9 cellular contexts compared by ENCODE assay signal in genomic region chr7:45575501-45576248, GRCh38. TPM values are rescaled to one million over a fixed set of nuclear protein-coding genes. Genes with fewer than 3 reads are reported as not detected.
DNase-seq lines count a peak whose midpoint lies in the region; ATAC-seq, FAIRE-seq and TF ChIP-seq lines count a peak whose summit lies in the region.
"Had no signal": no experiment of that assay in that cellular context is flagged by ENCODE, and none has a peak within 500 bp of the region (broad histone marks: within the 10 kb centered on the region; RNA-seq: fewer than 3 reads in every experiment).

No MANE protein-coding gene starts in this region.

- peaks cover 26% of the 10 kb centered on the region; the same call in 1 of the 2 replicates for H3K4me1 ChIP-seq in HUES48 (ENCODE audit: control insufficient read depth, insufficient read depth, low read length)
- no peaks in the 10 kb centered on the region for H3K4me1 ChIP-seq in osteoblast (ENCODE audit: insufficient read depth, low read length)

- peak overlapping the region; percentile 89 for H3K4me3 Mint-ChIP-seq in glutamatergic neuron (ENCODE audit: unreplicated experiment)

- H3K36me3 Mint-ChIP-seq in glutamatergic neuron (ENCODE audit: unreplicated experiment): no peaks in the 10 kb centered on the region

- no peak overlapping the region for H2AFZ ChIP-seq in osteoblast (ENCODE audit: low read length)

- peak; percentile 67 for DNase-seq in COLO668 (lab: John Stamatoyannopoulos, UW; ENCODE audit: unreplicated experiment)
- no peak for DNase-seq in glutamatergic neuron
- peak; percentile 83 for DNase-seq in osteoblast (ENCODE audit: insufficient read length, low spot score, missing footprints)
- DNase-seq in NCI-H1105 (lab: John Stamatoyannopoulos, UW): no peak
- no peak for DNase-seq in MV-4-11 (lab: John Stamatoyannopoulos, UW)
- no peak for DNase-seq in GM19239 (ENCODE audit: insufficient read length, low spot score)

- peaks cover 11% of the 10 kb centered on the region for H3K27me3 Mint-ChIP-seq in glutamatergic neuron (ENCODE audit: unreplicated experiment)

- H3K9me3 ChIP-seq in HUES48 (ENCODE audit: control insufficient read depth, insufficient read depth, low read length) (no peaks in the 10 kb centered on the region), osteoblast (ENCODE audit: low read depth, low read length) (no peaks in the 10 kb centered on the region)

- no peak overlapping the region for H3K4me2 ChIP-seq in osteoblast (ENCODE audit: insufficient read depth, low read length)

- H3K27ac ChIP-seq in HUES48 (ENCODE audit: low read depth, low read length) (no peak overlapping the region), osteoblast (ENCODE audit: low read depth, low read length) (no peak overlapping the region)

- H3K4me1 Mint-ChIP-seq in glutamatergic neuron (ENCODE audit: low read depth, unreplicated experiment): peaks cover 22% of the 10 kb centered on the region

- no peaks in the 10 kb centered on the region; the same call in 1 of the 2 replicates for H3K36me3 ChIP-seq in HUES48 (ENCODE audit: control insufficient read depth, insufficient read depth, low read length)
- no peaks in the 10 kb centered on the region for H3K36me3 ChIP-seq in osteoblast (ENCODE audit: insufficient read depth, low read length)

- TF ChIP-seq CTCF in glutamatergic neuron (IDR thresholded peaks at IDR 0.05; ENCODE audit: partially characterized antibody, unreplicated experiment) (no peak), osteoblast (IDR thresholded peaks at IDR 0.05; ENCODE audit: extremely low read depth, low read depth, low read length) (no peak)

- H3K79me2 ChIP-seq in osteoblast (ENCODE audit: insufficient read depth, low read length): no peaks in the 10 kb centered on the region

- no peak for FAIRE-seq in GM19239 (lab: Jason Lieb, UNC)

- peaks cover 45% of the 10 kb centered on the region for H3K27me3 ChIP-seq in HUES48 (ENCODE audit: control insufficient read depth, insufficient read depth, low read length)
- H3K27me3 ChIP-seq in osteoblast (ENCODE audit: insufficient read depth, low read length): peaks cover 53% of the 10 kb centered on the region

- H3K4me3 ChIP-seq in HUES48 (ENCODE audit: low read depth, low read length) (peak overlapping the region; percentile 70), osteoblast (ENCODE audit: insufficient read depth, low read length) (no peak overlapping the region)

- H3K9ac ChIP-seq in HUES48 (ENCODE audit: low read depth, low read length): no peak overlapping the region

- peak overlapping the region; percentile 55 for H3K27ac Mint-ChIP-seq in glutamatergic neuron (ENCODE audit: unreplicated experiment)

- H4K20me1 ChIP-seq in osteoblast (ENCODE audit: insufficient read depth, low read length): no peaks in the 10 kb centered on the region

- ATAC-seq in HG02840 (IDR thresholded peaks at IDR 0.05; ENCODE audit: low FRiP score, unreplicated experiment): no peak
- ATAC-seq: esophagus mucosa had no signal

- H3K9me3 Mint-ChIP-seq in glutamatergic neuron (ENCODE audit: unreplicated experiment): peaks cover 9% of the 10 kb centered on the region

RNA-seq across cellular contexts. Expression of gene ADCY1, which starts 1.5 kb away (rescaled TPM):
- total RNA-seq in glutamatergic neuron (ENCODE audit: unreplicated experiment) (51.9 TPM), osteoblast (0.59 and 1.1 TPM in 2 replicates)

Comparison
In these comparisons a context has a peak if more than half of its experiments do, and no peak if none do; other contexts are left out.
1. DNase-seq: peak in COLO668 (single experiment) and osteoblast (single experiment); none in glutamatergic neuron (single experiment), NCI-H1105 (single experiment), MV-4-11 (single experiment) and GM19239 (single experiment).
2. RNA of gene ADCY1, which starts 1.5 kb away (total RNA-seq): 51.9 TPM in glutamatergic neuron (single experiment); 0.59 to 1.1 TPM in osteoblast; every median in the first group is over 10 times any median in the second.